In genomic region chr1:200445213-200445612, GRCh38 we compare ENCODE assay signal across 1 cellular context.
TF ChIP-seq lines count a peak whose summit lies in the region.

No MANE protein-coding gene starts in this region.

TF ChIP-seq in SK-N-SH, 30 proteins besides CTCF, POLR2A, EP300 and RAD21 (continued from another document):
- TF ChIP-seq SMC3 (IDR thresholded peaks at IDR 0.05; ENCODE audit: low read depth, low read length) (no peak), EZH2phosphoT487 (IDR thresholded peaks at IDR 0.05; ENCODE audit: borderline replicate concordance, low read depth) (no peak), GABPA (IDR thresholded peaks at IDR 0.05; ENCODE audit: low read depth) (no peak), FOXM1 (IDR thresholded peaks at IDR 0.05; ENCODE audit: low read depth) (no peak), ELF1 (IDR thresholded peaks at IDR 0.05) (no peak)
